In genomic region chr2:117814417-117815264, GRCh38 we compare ENCODE assay signal across 8 cellular contexts. TPM values are rescaled to one million over a fixed set of nuclear protein-coding genes. Genes with fewer than 3 reads are reported as not detected.
DNase-seq lines count a peak whose midpoint lies in the region; ATAC-seq and TF ChIP-seq lines count a peak whose summit lies in the region.

DDX18 (plus strand) TSS chr2:117814691; CDS start chr2:117814778, 87 bp downstream.

- H3K9me3 ChIP-seq in GM23248 (ENCODE audit: low read depth), result no peaks in the 10 kb centered on the region
- H3K9me3 ChIP-seq in fibroblast of lung (ENCODE audit: control insufficient read depth, insufficient read depth, low read depth, low read length), result no peaks in the 10 kb centered on the region

- no peaks in the 10 kb centered on the region for H3K9me3 Mint-ChIP-seq in activated T-helper 17 cell treated with anti-CD3 and anti-CD28 coated beads, Interleukin-2, amount 50 U/mL, for 72 hours
- no peaks in the 10 kb centered on the region for H3K9me3 Mint-ChIP-seq in naive thymus-derived CD8-positive, alpha-beta T cell

- peaks cover 54% of the 10 kb centered on the region for H3K36me3 Mint-ChIP-seq in activated T-helper 17 cell treated with anti-CD3 and anti-CD28 coated beads, Interleukin-2, amount 50 U/mL, for 72 hours (ENCODE audit: low read depth)
- peaks cover 0 to 35% (median 15%) of the 10 kb centered on the region in 3 donors for H3K36me3 Mint-ChIP-seq in naive thymus-derived CD8-positive, alpha-beta T cell

- TF ChIP-seq CTCF in fibroblast of lung (conservative IDR thresholded peaks at IDR 0.05 in 1 of 2, IDR thresholded peaks at IDR 0.05 in 1 of 2; ENCODE audit: low read depth in 1 of 2, low read length in 2 of 2), result peak; percentile 100

- peak within 1 kb of the TSS; percentile 83 for H3K27ac ChIP-seq in GM23248
- peak within 1 kb of the TSS; percentile 91 for H3K27ac ChIP-seq in fibroblast of lung (ENCODE audit: insufficient read depth, low read length)

- H4K20me1 ChIP-seq in GM23248 (ENCODE audit: insufficient read depth) (no peaks in the 10 kb centered on the region), fibroblast of lung (ENCODE audit: control insufficient read depth, extremely low read depth, insufficient read depth, low read length) (no peaks in the 10 kb centered on the region)

- H3K9ac ChIP-seq in GM23248 (peak within 1 kb of the TSS; percentile 92), fibroblast of lung (ENCODE audit: insufficient read depth, low read length) (peak within 1 kb of the TSS; percentile 88)

- POLR2A ChIA-PET in naive thymus-derived CD8-positive, alpha-beta T cell (lab: Charles Lee), result interaction anchor here (0.9 to 1.7 kb wide), 6 partner anchors 10 to 1552 kb away, joined by 3 to 6 read pairs (median 3); partner anchors contain the start of genes C2orf76, CCDC93, DBI and INSIG2

- H3K4me3 ChIP-seq in GM23248 (peak within 1 kb of the TSS; percentile 90), fibroblast of lung (replicated peaks in 1 of 4; ENCODE audit: control extremely low read depth in 1 of 4, insufficient read depth in 1 of 4, low read depth in 3 of 4, low read length in 4 of 4) (peak within 1 kb of the TSS; percentile 75 to 97 (median 96))

- ATAC-seq in activated T-helper 17 cell treated with anti-CD3 and anti-CD28 coated beads, Interleukin-2, amount 50 U/mL, for 72 hours (replicated peaks), result peak; percentile 92
- ATAC-seq in naive thymus-derived CD8-positive, alpha-beta T cell, result peak; percentile 89 to 91

- H3K79me2 ChIP-seq in GM23248 (ENCODE audit: insufficient read depth), result peaks cover 51% of the 10 kb centered on the region
- peaks cover 25% of the 10 kb centered on the region for H3K79me2 ChIP-seq in fibroblast of lung (ENCODE audit: control insufficient read depth, insufficient read depth, low read length)

- DNase-seq in EH (ENCODE audit: low read depth), result peak; percentile 98
- DNase-seq in GM23248, result peak; percentile 100
- DNase-seq in LHCN-M2 (ENCODE audit: low read depth), result peak; percentile 98
- DNase-seq in RPMI8226, result peak; percentile 99
- DNase-seq in fibroblast of lung (ENCODE audit: low read depth in 2 of 2), result peak; percentile 95 to 98
- peak; percentile 91 to 99 (median 98) for DNase-seq in naive thymus-derived CD8-positive, alpha-beta T cell
- DNase-seq in stimulated activated naive CD4-positive, alpha-beta T cell treated with Interleukin-2 at 50 U/mL for 16 hours (lab: John Stamatoyannopoulos, UW), result peak; percentile 97

- H3K4me1 Mint-ChIP-seq in activated T-helper 17 cell treated with anti-CD3 and anti-CD28 coated beads, Interleukin-2, amount 50 U/mL, for 72 hours, result peaks cover 26% of the 10 kb centered on the region
- H3K4me1 Mint-ChIP-seq in naive thymus-derived CD8-positive, alpha-beta T cell, result peaks cover 9 to 49% (median 47%) of the 10 kb centered on the region in 4 donors

- peak within 1 kb of the TSS; percentile 98 for H3K27ac Mint-ChIP-seq in activated T-helper 17 cell treated with anti-CD3 and anti-CD28 coated beads, Interleukin-2, amount 50 U/mL, for 72 hours
- H3K27ac Mint-ChIP-seq in naive thymus-derived CD8-positive, alpha-beta T cell, result peak within 1 kb of the TSS; percentile 95 to 100 (median 99)

- H2AFZ ChIP-seq in GM23248 (peak within 1 kb of the TSS; percentile 82), fibroblast of lung (ENCODE audit: low read length) (peak within 1 kb of the TSS; percentile 77)

- in situ Hi-C loops in GM23248 (cut with MboI), result no loop called here

- H3K4me2 ChIP-seq in GM23248 (ENCODE audit: unreplicated experiment) (peak within 1 kb of the TSS; percentile 85), fibroblast of lung (ENCODE audit: extremely low read depth, insufficient read depth, low read length) (peak within 1 kb of the TSS; percentile 97)

- H3K27me3 ChIP-seq in GM23248 (replicated peaks; ENCODE audit: insufficient read depth) (no peaks in the 10 kb centered on the region), fibroblast of lung (ENCODE audit: control insufficient read depth, insufficient read depth, low read length) (no peaks in the 10 kb centered on the region)

- no peaks in the 10 kb centered on the region for H3K9me2 ChIP-seq in GM23248 (ENCODE audit: insufficient read depth)

- H3K36me3 ChIP-seq in GM23248 (ENCODE audit: low read depth) (peaks cover 24% of the 10 kb centered on the region), fibroblast of lung (ENCODE audit: control insufficient read depth, insufficient read depth, low read length) (peaks cover 6% of the 10 kb centered on the region)

- no peaks in the 10 kb centered on the region for H3F3A ChIP-seq in GM23248 (ENCODE audit: insufficient read depth)

- WGBS in GM23248 (ENCODE audit: low coverage in 1 of 2, low lambda C conversion rate in 2 of 2, missing lambda C conversion rate in 2 of 2), 2 experiments, result 1% methylated on average over 54 to 57 of the region's 57 CpGs

- H3K4me1 ChIP-seq in GM23248 (ENCODE audit: insufficient read depth) (peaks cover 18% of the 10 kb centered on the region), fibroblast of lung (ENCODE audit: control insufficient read depth, extremely low read depth, insufficient read depth, low read length) (peaks cover 2% of the 10 kb centered on the region)

- H3K27me3 Mint-ChIP-seq in activated T-helper 17 cell treated with anti-CD3 and anti-CD28 coated beads, Interleukin-2, amount 50 U/mL, for 72 hours, result no peaks in the 10 kb centered on the region
- no peaks in the 10 kb centered on the region for H3K27me3 Mint-ChIP-seq in naive thymus-derived CD8-positive, alpha-beta T cell

- peak within 1 kb of the TSS; percentile 94 for H3K4me3 Mint-ChIP-seq in activated T-helper 17 cell treated with anti-CD3 and anti-CD28 coated beads, Interleukin-2, amount 50 U/mL, for 72 hours
- H3K4me3 Mint-ChIP-seq in naive thymus-derived CD8-positive, alpha-beta T cell, result peak within 1 kb of the TSS; percentile 89 to 97 (median 92)

RNA-seq across cellular contexts. Expression of gene DDX18, which starts in this region (rescaled TPM):
- total RNA-seq in GM23248 (2014; rRNA removed; shearing (Covaris generic)), result 44.5 and 46.3 TPM in 2 replicates
- polyA plus RNA-seq in GM23248 (2016; fragmentation: Nextera tagmentation; extraction: Ambion mirVana) (33.1 and 35.8 TPM in 2 replicates), fibroblast of lung (44.9 and 46.8 TPM in 2 replicates)
- total RNA-seq in LHCN-M2 (2014; rRNA removed) (66.9 TPM in 2 replicates), fibroblast of lung (37.2 and 45.5 TPM in 2 replicates)
- 23.0 TPM for polyA plus RNA-seq in LHCN-M2 (2012)
- 100 to 1,000 TPM in 1 of 2 donors, 10 to 100 TPM in 1; 93.9 to 115 TPM for total RNA-seq in activated T-helper 17 cell treated with anti-CD3 and anti-CD28 coated beads, Interleukin-2, amount 50 U/mL, for 72 hours
- 36.8 and 41.1 TPM in 2 replicates for polyA plus RNA-seq in fibroblast of lung (2012)
- polyA minus RNA-seq in fibroblast of lung (ENCODE audit: low replicate concordance), result 12.1 and 12.7 TPM in 2 replicates
- 100 to 1,000 TPM; 120 to 129 TPM for total RNA-seq in naive thymus-derived CD8-positive, alpha-beta T cell
- 10 to 100 TPM; 41.4 to 44.5 (median 43.8) TPM for polyA plus RNA-seq in naive thymus-derived CD8-positive, alpha-beta T cell

Comparison
In these comparisons a context has a peak if more than half of its experiments do, and no peak if none do; other contexts are left out.
1. Peak in every context shown above with its lines: DNase-seq, ATAC-seq, H3K4me3 ChIP-seq and H3K27ac ChIP-seq.